Comparison of ENCODE assay signal across 24 cellular contexts in genomic region chr5:94775088-94775487, GRCh38.
"Had no signal": no experiment of that assay in that cellular context is flagged by ENCODE, and none has a peak within 500 bp of the region (broad histone marks: within the 10 kb centered on the region; RNA-seq: fewer than 3 reads in every experiment).

No MANE protein-coding gene starts in this region.

- H3K9me3 ChIP-seq: colonic mucosa, esophagus muscularis mucosa, esophagus squamous epithelium, gastrocnemius medialis, gastroesophageal sphincter, heart right ventricle had no signal

- H3K27ac ChIP-seq: colonic mucosa, coronary artery, dorsolateral prefrontal cortex, epithelial cell of prostate, esophagus muscularis mucosa, esophagus squamous epithelium, foreskin keratinocyte, gastrocnemius medialis, gastroesophageal sphincter, heart left ventricle, heart right ventricle, hepatocyte had no signal

- H3K27me3 ChIP-seq: colonic mucosa, dorsolateral prefrontal cortex, esophagus muscularis mucosa, gastrocnemius medialis, heart left ventricle, heart right ventricle, hepatocyte had no signal

- DNase-seq: colonic mucosa; cortex of kidney; dermis blood vessel endothelial cell; dorsolateral prefrontal cortex; effector CD4-positive, alpha-beta T cell; effector CD8-positive, alpha-beta T cell; effector memory CD4-positive, alpha-beta T cell; effector memory CD8-positive, alpha-beta T cell; endodermal cell; erythroblast; esophagus squamous epithelium; foreskin keratinocyte; foreskin melanocyte; gastrocnemius medialis; glutamatergic neuron; head of caudate nucleus; heart left ventricle; heart right ventricle had no signal

- H3K79me2 ChIP-seq: hepatocyte had no signal

- H3K4me2 ChIP-seq: hepatocyte had no signal

- H3K4me3 ChIP-seq: colonic mucosa, coronary artery, dorsolateral prefrontal cortex, esophagus muscularis mucosa, esophagus squamous epithelium, gastrocnemius medialis, gastroesophageal sphincter, heart left ventricle, heart right ventricle, hepatocyte had no signal

- ATAC-seq: effector memory CD8-positive, alpha-beta T cell; esophagus mucosa; foreskin keratinocyte; gastrocnemius medialis; gastroesophageal sphincter; heart left ventricle; heart right ventricle had no signal

- H3K4me1 ChIP-seq: colonic mucosa, esophagus muscularis mucosa, esophagus squamous epithelium, foreskin keratinocyte, gastrocnemius medialis, gastroesophageal sphincter, heart left ventricle, heart right ventricle had no signal

- H3K36me3 ChIP-seq: colonic mucosa, esophagus muscularis mucosa, esophagus squamous epithelium, gastrocnemius medialis, gastroesophageal sphincter, heart left ventricle had no signal

- H2AFZ ChIP-seq: hepatocyte had no signal
